In genomic region chr2:219285348-219285685, GRCh38 we compare ENCODE assay signal across 21 cellular contexts. TPM values are rescaled to one million over a fixed set of nuclear protein-coding genes. Genes with fewer than 3 reads are reported as not detected.
A peak's percentile ranks its signal among the peaks of the same experiment; 100 is the strongest.
DNase-seq lines count a peak whose midpoint lies in the region; ATAC-seq and TF ChIP-seq lines count a peak whose summit lies in the region.
"Had no signal": no experiment of that assay in that cellular context is flagged by ENCODE, and none has a peak within 500 bp of the region (broad histone marks: within the 10 kb centered on the region; RNA-seq: fewer than 3 reads in every experiment).

No MANE protein-coding gene starts in this region.

- TF ChIP-seq CTCF in WERI-Rb-1 (IDR thresholded peaks at IDR 0.05; ENCODE audit: low read depth, low read length): no peak
- no peak for TF ChIP-seq CTCF in esophagus muscularis mucosa (IDR thresholded peaks at IDR 0.05)
- TF ChIP-seq CTCF in ovary (IDR thresholded peaks at IDR 0.05): no peak

- H3K9ac ChIP-seq in BLaER1 treated with 17β-estradiol and CSF1 and Interleukin-3, amounts not matched to agents 10 nM and 100 nM: peak overlapping the region in 8 of 11 experiments; percentile 2 to 64 (median 28); a peak in 7 of 22 replicates

- TF ChIP-seq POLR2A in esophagus muscularis mucosa (IDR thresholded peaks at IDR 0.05; ENCODE audit: low read depth) (no peak), ovary (IDR thresholded peaks at IDR 0.05) (no peak)

- H4K20me1 ChIP-seq in BLaER1 treated with 17β-estradiol and CSF1 and Interleukin-3, amounts not matched to agents 10 nM and 100 nM: peaks cover 17 to 60% (median 28%) of the 10 kb centered on the region in 11 experiments; a peak in 16 of 22 replicates

- peaks cover 46 to 83% (median 64%) of the 10 kb centered on the region in 10 experiments for H3K4me1 ChIP-seq in BLaER1 treated with 17β-estradiol and CSF1 and Interleukin-3, amounts not matched to agents 10 nM and 100 nM
- H3K4me1 ChIP-seq in esophagus muscularis mucosa (peaks cover 16 to 70% (median 58%) of the 10 kb centered on the region in 4 donors), ovary (ENCODE audit: insufficient read depth) (peaks cover 11% of the 10 kb centered on the region)

- peaks cover 0 to 58% (median 0%) of the 10 kb centered on the region in 11 experiments; a peak in 7 of 22 replicates for H3K36me3 ChIP-seq in BLaER1 treated with 17β-estradiol and CSF1 and Interleukin-3, amounts not matched to agents 10 nM and 100 nM
- peaks cover 68% of the 10 kb centered on the region for H3K36me3 ChIP-seq in WERI-Rb-1
- peaks cover 23 to 64% (median 61%) of the 10 kb centered on the region in 4 donors for H3K36me3 ChIP-seq in esophagus muscularis mucosa
- no peaks in the 10 kb centered on the region for H3K36me3 ChIP-seq in ovary

- H3K27ac ChIP-seq in BLaER1 treated with 17β-estradiol and CSF1 and Interleukin-3, amounts not matched to agents 10 nM and 100 nM: no peak overlapping the region
- peak overlapping the region; percentile 31 for H3K27ac ChIP-seq in WERI-Rb-1
- H3K27ac ChIP-seq in esophagus muscularis mucosa (replicated peaks in 1 of 4): peak overlapping the region in 3 of 4 donors; percentile 43 to 59 (median 52)
- H3K27ac ChIP-seq in ovary: peak overlapping the region; percentile 34 to 90

- no peak for TF ChIP-seq EP300 in esophagus muscularis mucosa (IDR thresholded peaks at IDR 0.05)
- TF ChIP-seq EP300 in ovary (IDR thresholded peaks at IDR 0.05): no peak

- no peaks in the 10 kb centered on the region for H3K9me3 ChIP-seq in BLaER1 treated with 17β-estradiol and CSF1 and Interleukin-3, amounts not matched to agents 10 nM and 100 nM (replicated peaks in 1 of 11)
- H3K9me3 ChIP-seq in WERI-Rb-1 (ENCODE audit: severe bottlenecking) (no peaks in the 10 kb centered on the region), esophagus muscularis mucosa (no peaks in the 10 kb centered on the region), ovary (no peaks in the 10 kb centered on the region)
- H3K9me3 ChIP-seq: transverse colon had no signal

- 88% methylated on average over 12 of the region's 13 CpGs for WGBS in esophagus muscularis mucosa
- 79 to 84% (median 84%) methylated on average over 13 of the region's 13 CpGs for WGBS in ovary, 3 donors

- peak overlapping the region; percentile 48 to 98 (median 82) for H3K4me2 ChIP-seq in BLaER1 treated with 17β-estradiol and CSF1 and Interleukin-3, amounts not matched to agents 10 nM and 100 nM
- H3K4me2 ChIP-seq: smooth muscle cell had no signal

- intact Hi-C loops in esophagus muscularis mucosa (cut with DNase I): no loop called here
- intact Hi-C loops in ovary (cut with DNase I): no loop called here

- H3K4me3 ChIP-seq in BLaER1 treated with 17β-estradiol and CSF1 and Interleukin-3, amounts not matched to agents 10 nM and 100 nM: no peak overlapping the region
- H3K4me3 ChIP-seq in WERI-Rb-1 (ENCODE audit: low read depth, low read length) (no peak overlapping the region), esophagus muscularis mucosa (no peak overlapping the region), ovary (no peak overlapping the region)
- H3K4me3 ChIP-seq: smooth muscle cell, transverse colon had no signal

- ATAC-seq in HG03175 (IDR thresholded peaks at IDR 0.05; ENCODE audit: unreplicated experiment): no peak
- no peak for ATAC-seq in HG03280 (IDR thresholded peaks at IDR 0.05; ENCODE audit: unreplicated experiment)

- DNase-seq in WERI-Rb-1: no peak
- no peak for DNase-seq in esophagus muscularis mucosa (ENCODE audit: extremely low spot score)
- DNase-seq in ovary: no peak
- DNase-seq in T-helper 1 cell: no peak
- DNase-seq in SKM-1 treated with dmso at 0.1 percent for 144 hours (lab: John Stamatoyannopoulos, UW; ENCODE audit: unreplicated experiment): no peak
- DNase-seq: activated effector memory CD4-positive, alpha-beta T cell treated with anti-CD3 and anti-CD28 coated beads, Interleukin-2, amount 50 U/mL, for 16 hours; DMS153; NCI-H187; SIG-M5; T-helper 2 cell; transverse colon had no signal

- H3K27me3 ChIP-seq in BLaER1 treated with 17β-estradiol and CSF1 and Interleukin-3, amounts not matched to agents 10 nM and 100 nM: no peaks in the 10 kb centered on the region
- no peaks in the 10 kb centered on the region for H3K27me3 ChIP-seq in WERI-Rb-1 (ENCODE audit: insufficient read depth, low read depth, severe bottlenecking)
- no peaks in the 10 kb centered on the region for H3K27me3 ChIP-seq in esophagus muscularis mucosa
- H3K27me3 ChIP-seq in ovary: no peaks in the 10 kb centered on the region
- H3K27me3 ChIP-seq: transverse colon had no signal

RNA-seq across cellular contexts. Expression of gene DNAJB2, which starts 6.2 kb away (rescaled TPM):
- total RNA-seq in esophagus muscularis mucosa (10 to 100 TPM; 33.3 to 84.8 (median 50.7) TPM), ovary (100 to 1,000 TPM in 1 of 7 donors, 10 to 100 TPM in 6; 34.0 to 101 (median 85.7) TPM)
- polyA plus RNA-seq in ovary: 10 to 100 TPM; 77.9 to 87.5 TPM

RNA-seq across cellular contexts. Expression of gene PTPRN, which starts 23.9 kb away (rescaled TPM):
- total RNA-seq in esophagus muscularis mucosa: 1 to 10 TPM; 2.1 to 6.6 (median 4.1) TPM
- total RNA-seq in ovary: 1 to 10 TPM in 3 of 7 donors, under 1 TPM in 3, not detected in 1; 0.12 to 2.3 (median 0.82) TPM
- 1 to 10 TPM in 1 of 2 donors, under 1 TPM in 1; 0.08 to 1.3 TPM for polyA plus RNA-seq in ovary
- total RNA-seq: endothelial cell of umbilical vein had no signal
- polyA plus RNA-seq: endothelial cell of umbilical vein had no signal

RNA-seq across cellular contexts. Expression of gene TUBA4A, which starts 31.6 kb away (rescaled TPM):
- 100 to 1,000 TPM in 1 of 4 donors, 10 to 100 TPM in 3; 44.2 to 132 (median 74.4) TPM for total RNA-seq in esophagus muscularis mucosa
- 10 to 100 TPM in 6 of 7 donors, 1 to 10 TPM in 1; 8.4 to 53.6 (median 16.5) TPM for total RNA-seq in ovary
- polyA plus RNA-seq in ovary: 10 to 100 TPM in 1 of 2 donors, 1 to 10 TPM in 1; 7.9 to 42.2 TPM

RNA-seq across cellular contexts. Expression of gene TUBA4B, which starts 32.3 kb away (rescaled TPM):
- not detected for total RNA-seq in esophagus muscularis mucosa
- 10 to 100 TPM in 1 of 7 donors, 1 to 10 TPM in 1, under 1 TPM in 3, not detected in 2; 0.27 to 13.2 (median 0.83) TPM for total RNA-seq in ovary
- under 1 TPM; 0.18 to 0.34 TPM for polyA plus RNA-seq in ovary
- total RNA-seq: A673; activated CD8-positive, alpha-beta memory T cell treated with anti-CD3 and anti-CD28 coated beads for 36 hours; cerebellum; endothelial cell of umbilical vein; lower leg skin; progenitor cell of endocrine pancreas; smooth muscle cell; transverse colon had no signal
- polyA plus RNA-seq: endothelial cell of umbilical vein, smooth muscle cell had no signal

RNA-seq across cellular contexts. Expression of gene STK16, which starts 40.0 kb away (rescaled TPM):
- total RNA-seq in esophagus muscularis mucosa: 10 to 100 TPM; 12.8 to 21.6 (median 16.7) TPM
- total RNA-seq in ovary: 10 to 100 TPM; 12.4 to 24.8 (median 17.9) TPM
- 10 to 100 TPM; 19.1 to 29.4 TPM for polyA plus RNA-seq in ovary

Comparison
In these comparisons a context has a peak if more than half of its experiments do, and no peak if none do; other contexts are left out.
1. H3K27ac ChIP-seq: peak in WERI-Rb-1 (single experiment), esophagus muscularis mucosa (3 of 4) and ovary (2 of 2); none in BLaER1 treated with 17β-estradiol and CSF1 and Interleukin-3, amounts not matched to agents 10 nM and 100 nM (0 of 11).